In the genomic region with DNA sequence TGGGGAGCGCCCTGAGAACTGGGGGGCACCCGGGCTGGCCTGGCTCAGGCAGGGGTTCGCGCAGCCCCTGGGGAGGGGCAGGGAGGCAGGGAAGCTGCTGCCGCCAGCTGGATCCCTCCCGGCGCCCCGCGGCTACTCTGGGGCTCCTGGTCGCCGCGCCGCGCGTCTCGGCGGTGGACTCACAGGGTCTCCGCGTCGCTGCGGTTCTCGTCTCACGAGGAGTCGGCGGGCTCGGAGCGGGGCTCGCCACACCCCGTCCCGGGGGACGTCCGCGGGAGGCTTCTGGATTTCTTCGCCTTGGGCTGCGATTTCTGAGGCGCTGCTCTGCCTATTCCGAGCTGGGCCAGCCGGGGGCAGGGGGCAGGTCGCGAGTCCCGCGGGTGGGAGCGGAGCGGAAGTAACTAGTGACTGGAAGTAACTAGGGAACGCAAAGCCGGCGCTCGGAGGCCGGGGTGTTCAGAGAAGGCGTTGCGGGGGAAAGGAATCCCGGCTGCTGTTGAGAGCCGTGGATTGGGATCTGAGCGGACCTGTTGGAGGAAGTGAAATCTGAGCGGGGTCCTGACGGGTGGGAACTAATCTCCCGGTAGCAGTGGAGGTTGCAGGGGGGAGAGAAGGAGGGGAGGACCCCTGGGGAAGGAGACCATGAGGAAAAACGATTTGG, we compare ENCODE assay signal across 1 cellular context.
A peak's percentile ranks its signal among the peaks of the same experiment; 100 is the strongest.
TF ChIP-seq lines count a peak whose summit lies in the region.

No MANE protein-coding gene starts in this region.

TF ChIP-seq in HepG2, 621 proteins besides CTCF, POLR2A, EP300 and RAD21 (continued from another document and continues in another):
- TF ChIP-seq ZUFSP (CRISPR knock-in tag; IDR thresholded peaks at IDR 0.05; ENCODE audit: borderline replicate concordance) (no peak), MIER2 (CRISPR knock-in tag; IDR thresholded peaks at IDR 0.05) (no peak), HDAC6 (IDR thresholded peaks at IDR 0.05; ENCODE audit: low read depth, low read length) (no peak), ZNF224 (CRISPR knock-in tag; IDR thresholded peaks at IDR 0.05) (no peak), CCAR2 (optimal IDR thresholded peaks at IDR 0.05; ENCODE audit: low read depth, low read length) (no peak), SYNCRIP (IDR thresholded peaks at IDR 0.05; ENCODE audit: insufficient read depth, low read depth, low read length) (no peak), ARID2 (CRISPR knock-in tag; IDR thresholded peaks at IDR 0.05; ENCODE audit: borderline replicate concordance) (no peak), MAFF (IDR thresholded peaks at IDR 0.05; ENCODE audit: low read depth, low read length) (no peak), HOMEZ (CRISPR knock-in tag; IDR thresholded peaks at IDR 0.05; ENCODE audit: low read depth) (no peak), ZNF841 (CRISPR knock-in tag; IDR thresholded peaks at IDR 0.05; ENCODE audit: borderline replicate concordance) (no peak; the same call in 1 of the 2 replicates), DNMT3B (CRISPR knock-in tag; conservative IDR thresholded peaks at IDR 0.05) (no peak), MED1 (CRISPR knock-in tag; IDR thresholded peaks at IDR 0.05) (no peak), ZSCAN12 (CRISPR knock-in tag; IDR thresholded peaks at IDR 0.05) (no peak), MED13 (CRISPR knock-in tag; IDR thresholded peaks at IDR 0.05) (peak; percentile 16; the same call in 1 of the 2 replicates), GLI4 (CRISPR knock-in tag; IDR thresholded peaks at IDR 0.05; ENCODE audit: borderline replicate concordance) (no peak), SRSF1 (optimal IDR thresholded peaks at IDR 0.05; ENCODE audit: low read depth, low read length) (no peak), PHF21A (CRISPR knock-in tag; IDR thresholded peaks at IDR 0.05) (no peak), TEAD2 (CRISPR knock-in tag; IDR thresholded peaks at IDR 0.05) (no peak), MYNN (CRISPR knock-in tag; IDR thresholded peaks at IDR 0.05; ENCODE audit: low read depth) (no peak), ZNF558 (CRISPR knock-in tag; IDR thresholded peaks at IDR 0.05; ENCODE audit: borderline replicate concordance) (no peak), ATF7-NPFF (CRISPR knock-in tag; IDR thresholded peaks at IDR 0.05; ENCODE audit: low read depth) (no peak), ZNF562 (CRISPR knock-in tag; IDR thresholded peaks at IDR 0.05; ENCODE audit: borderline replicate concordance) (no peak), DPF2 (CRISPR knock-in tag; IDR thresholded peaks at IDR 0.05; ENCODE audit: borderline replicate concordance, low read depth) (no peak), ZNF546 (CRISPR knock-in tag; conservative IDR thresholded peaks at IDR 0.05) (no peak), HMG20A (CRISPR knock-in tag; IDR thresholded peaks at IDR 0.05; ENCODE audit: borderline replicate concordance) (no peak; the same call in 1 of the 2 replicates), THRA (CRISPR knock-in tag; IDR thresholded peaks at IDR 0.05; ENCODE audit: borderline replicate concordance) (no peak), MAFG (CRISPR knock-in tag; IDR thresholded peaks at IDR 0.05) (no peak), CREBL2 (CRISPR knock-in tag; IDR thresholded peaks at IDR 0.05; ENCODE audit: borderline replicate concordance) (no peak), ETV6 (CRISPR knock-in tag; conservative IDR thresholded peaks at IDR 0.05) (no peak; the same call in 1 of the 2 replicates), ZFX (CRISPR knock-in tag; IDR thresholded peaks at IDR 0.05; ENCODE audit: low read depth) (no peak; the same call in 1 of the 2 replicates), HNF4G (IDR thresholded peaks at IDR 0.05; ENCODE audit: borderline replicate concordance, low read depth, low read length) (no peak), HNF4G (CRISPR knock-in tag; IDR thresholded peaks at IDR 0.05; ENCODE audit: borderline replicate concordance, low read depth) (no peak), ZNF772 (CRISPR knock-in tag; IDR thresholded peaks at IDR 0.05) (no peak), ZBTB7B (CRISPR knock-in tag; IDR thresholded peaks at IDR 0.05) (no peak), SRSF4 (IDR thresholded peaks at IDR 0.05; ENCODE audit: low read depth, low read length, poor library complexity, severe bottlenecking) (no peak), XBP1 (CRISPR knock-in tag; IDR thresholded peaks at IDR 0.05) (no peak)
- TF ChIP-seq, protein P1, sequence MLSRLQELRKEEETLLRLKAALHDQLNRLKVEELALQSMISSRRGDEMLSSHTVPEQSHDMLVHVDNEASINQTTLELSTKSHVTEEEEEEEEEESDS (CRISPR knock-in tag; IDR thresholded peaks at IDR 0.05; ENCODE audit: borderline replicate concordance): no peak
- TF ChIP-seq, protein P2, sequence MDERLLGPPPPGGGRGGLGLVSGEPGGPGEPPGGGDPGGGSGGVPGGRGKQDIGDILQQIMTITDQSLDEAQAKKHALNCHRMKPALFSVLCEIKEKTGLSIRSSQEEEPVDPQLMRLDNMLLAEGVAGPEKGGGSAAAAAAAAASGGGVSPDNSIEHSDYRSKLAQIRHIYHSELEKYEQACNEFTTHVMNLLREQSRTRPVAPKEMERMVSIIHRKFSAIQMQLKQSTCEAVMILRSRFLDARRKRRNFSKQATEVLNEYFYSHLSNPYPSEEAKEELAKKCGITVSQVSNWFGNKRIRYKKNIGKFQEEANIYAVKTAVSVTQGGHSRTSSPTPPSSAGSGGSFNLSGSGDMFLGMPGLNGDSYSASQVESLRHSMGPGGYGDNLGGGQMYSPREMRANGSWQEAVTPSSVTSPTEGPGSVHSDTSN (CRISPR knock-in tag; IDR thresholded peaks at IDR 0.05): no peak
- TF ChIP-seq, protein P3, sequence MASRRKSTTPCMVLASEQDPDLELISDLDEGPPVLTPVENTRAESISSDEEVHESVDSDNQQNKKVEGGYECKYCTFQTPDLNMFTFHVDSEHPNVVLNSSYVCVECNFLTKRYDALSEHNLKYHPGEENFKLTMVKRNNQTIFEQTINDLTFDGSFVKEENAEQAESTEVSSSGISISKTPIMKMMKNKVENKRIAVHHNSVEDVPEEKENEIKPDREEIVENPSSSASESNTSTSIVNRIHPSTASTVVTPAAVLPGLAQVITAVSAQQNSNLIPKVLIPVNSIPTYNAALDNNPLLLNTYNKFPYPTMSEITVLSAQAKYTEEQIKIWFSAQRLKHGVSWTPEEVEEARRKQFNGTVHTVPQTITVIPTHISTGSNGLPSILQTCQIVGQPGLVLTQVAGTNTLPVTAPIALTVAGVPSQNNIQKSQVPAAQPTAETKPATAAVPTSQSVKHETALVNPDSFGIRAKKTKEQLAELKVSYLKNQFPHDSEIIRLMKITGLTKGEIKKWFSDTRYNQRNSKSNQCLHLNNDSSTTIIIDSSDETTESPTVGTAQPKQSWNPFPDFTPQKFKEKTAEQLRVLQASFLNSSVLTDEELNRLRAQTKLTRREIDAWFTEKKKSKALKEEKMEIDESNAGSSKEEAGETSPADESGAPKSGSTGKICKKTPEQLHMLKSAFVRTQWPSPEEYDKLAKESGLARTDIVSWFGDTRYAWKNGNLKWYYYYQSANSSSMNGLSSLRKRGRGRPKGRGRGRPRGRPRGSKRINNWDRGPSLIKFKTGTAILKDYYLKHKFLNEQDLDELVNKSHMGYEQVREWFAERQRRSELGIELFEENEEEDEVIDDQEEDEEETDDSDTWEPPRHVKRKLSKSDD (CRISPR knock-in tag; IDR thresholded peaks at IDR 0.05; ENCODE audit: low read depth): no peak; the same call in 1 of the 2 replicates
- TF ChIP-seq, protein P4, sequence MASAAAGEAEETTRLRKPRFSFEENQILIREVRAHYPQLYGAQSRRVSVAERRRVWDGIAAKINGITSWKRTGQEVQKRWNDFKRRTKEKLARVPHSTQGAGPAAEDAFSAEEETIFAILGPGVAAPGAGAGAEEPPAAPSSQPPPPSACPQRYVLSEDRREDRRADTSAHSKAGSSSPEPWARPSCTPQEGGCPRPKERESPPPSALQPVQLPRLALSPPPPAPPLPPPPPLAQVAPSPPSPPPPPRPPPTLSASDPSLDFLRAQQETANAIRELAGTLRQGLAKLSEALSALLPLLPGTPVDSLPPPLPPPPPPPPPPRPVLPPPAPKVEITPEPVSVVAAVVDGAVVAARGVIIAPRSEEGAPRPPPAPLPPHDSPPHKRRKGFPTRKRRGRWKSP (CRISPR knock-in tag; IDR thresholded peaks at IDR 0.05): no peak
- TF ChIP-seq, protein P5, sequence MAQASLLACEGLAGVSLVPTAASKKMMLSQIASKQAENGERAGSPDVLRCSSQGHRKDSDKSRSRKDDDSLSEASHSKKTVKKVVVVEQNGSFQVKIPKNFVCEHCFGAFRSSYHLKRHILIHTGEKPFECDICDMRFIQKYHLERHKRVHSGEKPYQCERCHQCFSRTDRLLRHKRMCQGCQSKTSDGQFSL (CRISPR knock-in tag; IDR thresholded peaks at IDR 0.05): no peak
- TF ChIP-seq, protein P6, sequence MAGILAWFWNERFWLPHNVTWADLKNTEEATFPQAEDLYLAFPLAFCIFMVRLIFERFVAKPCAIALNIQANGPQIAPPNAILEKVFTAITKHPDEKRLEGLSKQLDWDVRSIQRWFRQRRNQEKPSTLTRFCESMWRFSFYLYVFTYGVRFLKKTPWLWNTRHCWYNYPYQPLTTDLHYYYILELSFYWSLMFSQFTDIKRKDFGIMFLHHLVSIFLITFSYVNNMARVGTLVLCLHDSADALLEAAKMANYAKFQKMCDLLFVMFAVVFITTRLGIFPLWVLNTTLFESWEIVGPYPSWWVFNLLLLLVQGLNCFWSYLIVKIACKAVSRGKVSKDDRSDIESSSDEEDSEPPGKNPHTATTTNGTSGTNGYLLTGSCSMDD (CRISPR knock-in tag; IDR thresholded peaks at IDR 0.05): no peak
- TF ChIP-seq, protein P7, sequence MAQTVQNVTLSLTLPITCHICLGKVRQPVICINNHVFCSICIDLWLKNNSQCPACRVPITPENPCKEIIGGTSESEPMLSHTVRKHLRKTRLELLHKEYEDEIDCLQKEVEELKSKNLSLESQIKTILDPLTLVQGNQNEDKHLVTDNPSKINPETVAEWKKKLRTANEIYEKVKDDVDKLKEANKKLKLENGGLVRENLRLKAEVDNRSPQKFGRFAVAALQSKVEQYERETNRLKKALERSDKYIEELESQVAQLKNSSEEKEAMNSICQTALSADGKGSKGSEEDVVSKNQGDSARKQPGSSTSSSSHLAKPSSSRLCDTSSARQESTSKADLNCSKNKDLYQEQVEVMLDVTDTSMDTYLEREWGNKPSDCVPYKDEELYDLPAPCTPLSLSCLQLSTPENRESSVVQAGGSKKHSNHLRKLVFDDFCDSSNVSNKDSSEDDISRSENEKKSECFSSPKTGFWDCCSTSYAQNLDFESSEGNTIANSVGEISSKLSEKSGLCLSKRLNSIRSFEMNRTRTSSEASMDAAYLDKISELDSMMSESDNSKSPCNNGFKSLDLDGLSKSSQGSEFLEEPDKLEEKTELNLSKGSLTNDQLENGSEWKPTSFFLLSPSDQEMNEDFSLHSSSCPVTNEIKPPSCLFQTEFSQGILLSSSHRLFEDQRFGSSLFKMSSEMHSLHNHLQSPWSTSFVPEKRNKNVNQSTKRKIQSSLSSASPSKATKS (CRISPR knock-in tag; IDR thresholded peaks at IDR 0.05): no peak
- TF ChIP-seq, protein P8, sequence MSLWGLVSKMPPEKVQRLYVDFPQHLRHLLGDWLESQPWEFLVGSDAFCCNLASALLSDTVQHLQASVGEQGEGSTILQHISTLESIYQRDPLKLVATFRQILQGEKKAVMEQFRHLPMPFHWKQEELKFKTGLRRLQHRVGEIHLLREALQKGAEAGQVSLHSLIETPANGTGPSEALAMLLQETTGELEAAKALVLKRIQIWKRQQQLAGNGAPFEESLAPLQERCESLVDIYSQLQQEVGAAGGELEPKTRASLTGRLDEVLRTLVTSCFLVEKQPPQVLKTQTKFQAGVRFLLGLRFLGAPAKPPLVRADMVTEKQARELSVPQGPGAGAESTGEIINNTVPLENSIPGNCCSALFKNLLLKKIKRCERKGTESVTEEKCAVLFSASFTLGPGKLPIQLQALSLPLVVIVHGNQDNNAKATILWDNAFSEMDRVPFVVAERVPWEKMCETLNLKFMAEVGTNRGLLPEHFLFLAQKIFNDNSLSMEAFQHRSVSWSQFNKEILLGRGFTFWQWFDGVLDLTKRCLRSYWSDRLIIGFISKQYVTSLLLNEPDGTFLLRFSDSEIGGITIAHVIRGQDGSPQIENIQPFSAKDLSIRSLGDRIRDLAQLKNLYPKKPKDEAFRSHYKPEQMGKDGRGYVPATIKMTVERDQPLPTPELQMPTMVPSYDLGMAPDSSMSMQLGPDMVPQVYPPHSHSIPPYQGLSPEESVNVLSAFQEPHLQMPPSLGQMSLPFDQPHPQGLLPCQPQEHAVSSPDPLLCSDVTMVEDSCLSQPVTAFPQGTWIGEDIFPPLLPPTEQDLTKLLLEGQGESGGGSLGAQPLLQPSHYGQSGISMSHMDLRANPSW (CRISPR knock-in tag; IDR thresholded peaks at IDR 0.05; ENCODE audit: borderline replicate concordance): no peak
